ENCODE assay signal across 11 cellular contexts in the genomic region with DNA sequence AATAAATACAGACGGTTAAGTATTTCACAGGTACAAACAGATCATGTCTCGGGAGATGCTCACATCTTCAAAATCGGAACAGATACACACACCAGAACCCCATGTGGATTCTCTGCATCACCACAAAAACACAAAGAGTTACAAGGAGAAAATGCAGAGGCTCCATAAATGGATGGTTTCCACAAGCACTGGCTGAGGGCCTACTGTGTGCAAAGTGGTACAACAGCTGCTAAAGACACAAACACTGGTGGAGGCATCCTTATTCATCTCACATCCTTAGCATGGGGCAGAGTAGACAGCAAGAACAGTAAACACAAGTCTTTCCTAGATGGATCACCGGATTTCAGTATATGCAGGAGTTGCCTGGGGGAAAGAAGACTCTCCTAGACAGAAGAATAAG.
A peak's percentile ranks its signal among the peaks of the same experiment; 100 is the strongest.
DNase-seq lines count a peak whose midpoint lies in the region; TF ChIP-seq lines count a peak whose summit lies in the region.
"Had no signal": no experiment of that assay in that cellular context is flagged by ENCODE, and none has a peak within 500 bp of the region (broad histone marks: within the 10 kb centered on the region; RNA-seq: fewer than 3 reads in every experiment).

No MANE protein-coding gene starts in this region.

- H3K27me3 Mint-ChIP-seq in H9 (ENCODE audit: low read depth): no peaks in the 10 kb centered on the region
- no peaks in the 10 kb centered on the region for H3K27me3 Mint-ChIP-seq in activated naive CD8-positive, alpha-beta T cell treated with anti-CD3 and anti-CD28 coated beads for 36 hours

- H3K4me1 Mint-ChIP-seq in H9: peaks cover 47 to 61% of the 10 kb centered on the region in 2 experiments
- H3K4me1 Mint-ChIP-seq in activated naive CD8-positive, alpha-beta T cell treated with anti-CD3 and anti-CD28 coated beads for 36 hours: peaks cover 13% of the 10 kb centered on the region

- H2BK120ac ChIP-seq in H9 (ENCODE audit: low read depth, low read length, poor library complexity, severe bottlenecking) (no peak overlapping the region), mesenchymal stem cell (ENCODE audit: low read depth, low read length) (no peak overlapping the region), neuronal stem cell (ENCODE audit: low read depth, low read length) (no peak overlapping the region)

- no peaks in the 10 kb centered on the region for H3K23me2 ChIP-seq in H9 (ENCODE audit: insufficient read length, low read depth, low read length, poor library complexity, severe bottlenecking)

- no peaks in the 10 kb centered on the region for H4K20me1 ChIP-seq in H9 (ENCODE audit: control insufficient read depth, insufficient read depth, insufficient read length)

- H2BK15ac ChIP-seq in H9 (ENCODE audit: low read depth, low read length): no peak overlapping the region
- no peak overlapping the region for H2BK15ac ChIP-seq in mesenchymal stem cell (ENCODE audit: low read depth, poor library complexity, severe bottlenecking)
- no peak overlapping the region for H2BK15ac ChIP-seq in neuronal stem cell (ENCODE audit: low read length)

- H2BK5ac ChIP-seq in H9 (ENCODE audit: insufficient read length, low read length) (no peak overlapping the region), mesenchymal stem cell (ENCODE audit: low read depth, low read length, poor library complexity, severe bottlenecking) (no peak overlapping the region), neuronal stem cell (ENCODE audit: low read length) (no peak overlapping the region)

- intact Hi-C loops in thyroid gland (cut with DNase I): no loop called here

- no peak for TF ChIP-seq POLR2A in thyroid gland (IDR thresholded peaks at IDR 0.05)

- H3K4me1 ChIP-seq in H9 (ENCODE audit: insufficient read depth, low read length) (peaks cover 4% of the 10 kb centered on the region; the same call in 1 of the 2 replicates), mesenchymal stem cell (ENCODE audit: control insufficient read depth, insufficient read depth, low read depth, low read length) (peaks cover 5% of the 10 kb centered on the region), thyroid gland (peaks cover 5 to 41% of the 10 kb centered on the region in 2 donors), neuronal stem cell (ENCODE audit: control insufficient read depth in 2 of 2, insufficient read depth in 1 of 2, low read depth in 1 of 2, low read length in 2 of 2) (peaks cover 9 to 12% of the 10 kb centered on the region in 2 donors)
- H3K4me1 ChIP-seq: BE2C had no signal

- no peaks in the 10 kb centered on the region for H3K27me3 ChIP-seq in H9 (ENCODE audit: insufficient read depth, low read length)
- no peaks in the 10 kb centered on the region for H3K27me3 ChIP-seq in WERI-Rb-1 (ENCODE audit: insufficient read depth, low read depth, severe bottlenecking)
- no peaks in the 10 kb centered on the region for H3K27me3 ChIP-seq in mesenchymal stem cell (ENCODE audit: control insufficient read depth in 1 of 2, insufficient read depth in 1 of 2, low read length in 2 of 2)
- no peaks in the 10 kb centered on the region for H3K27me3 ChIP-seq in thyroid gland
- H3K27me3 ChIP-seq in neuronal stem cell (ENCODE audit: control insufficient read depth in 3 of 3, insufficient read depth in 3 of 3, low read depth in 1 of 3, low read length in 3 of 3): no peaks in the 10 kb centered on the region
- H3K27me3 ChIP-seq: BE2C had no signal

- peaks cover 0 to 20% (median 4%) of the 10 kb centered on the region in 3 experiments; a peak in 3 of 7 replicates for H3K36me3 Mint-ChIP-seq in H9 (ENCODE audit: insufficient read depth in 1 of 3, low read depth in 3 of 3)
- peaks cover 25% of the 10 kb centered on the region for H3K36me3 Mint-ChIP-seq in activated naive CD8-positive, alpha-beta T cell treated with anti-CD3 and anti-CD28 coated beads for 36 hours

- no peak overlapping the region for H2BK20ac ChIP-seq in H9 (ENCODE audit: low read depth, low read length, poor library complexity, severe bottlenecking)

- H3K4ac ChIP-seq in H9 (ENCODE audit: low read depth, low read length) (no peak overlapping the region), mesenchymal stem cell (ENCODE audit: low read depth in 1 of 2, low read length in 2 of 2) (no peak overlapping the region), neuronal stem cell (ENCODE audit: low read length) (no peak overlapping the region)

- H4K8ac ChIP-seq in H9 (replicated peaks; ENCODE audit: insufficient read length, low read depth, low read length): no peak overlapping the region
- H4K8ac ChIP-seq in mesenchymal stem cell (ENCODE audit: low read length): no peak overlapping the region
- no peak overlapping the region for H4K8ac ChIP-seq in neuronal stem cell (ENCODE audit: low read depth, low read length)

- H3K27ac ChIP-seq in H9 (ENCODE audit: insufficient read length, low read depth, low read length) (no peak overlapping the region), WERI-Rb-1 (peak overlapping the region; percentile 59), mesenchymal stem cell (ENCODE audit: low read length, poor library complexity, severe bottlenecking) (peak overlapping the region; percentile 21), thyroid gland (peak overlapping the region; percentile 5 to 66 (median 16)), neuronal stem cell (replicated peaks; ENCODE audit: low read length) (no peak overlapping the region)
- H3K27ac ChIP-seq: A549 had no signal

- no peak overlapping the region for H3T11ph ChIP-seq in H9 (ENCODE audit: low read length)

- H3K9me3 Mint-ChIP-seq in H9: peaks cover 0 to 9% of the 10 kb centered on the region in 2 experiments; a peak in 2 of 5 replicates
- H3K9me3 Mint-ChIP-seq in activated naive CD8-positive, alpha-beta T cell treated with anti-CD3 and anti-CD28 coated beads for 36 hours: no peaks in the 10 kb centered on the region

- no peak overlapping the region for H3K4me3 Mint-ChIP-seq in H9
- no peak overlapping the region for H3K4me3 Mint-ChIP-seq in activated naive CD8-positive, alpha-beta T cell treated with anti-CD3 and anti-CD28 coated beads for 36 hours

- no peak overlapping the region for H3K23ac ChIP-seq in H9 (ENCODE audit: insufficient read length, low read depth, low read length)
- no peak overlapping the region for H3K23ac ChIP-seq in mesenchymal stem cell (ENCODE audit: low read length in 2 of 2)
- H3K23ac ChIP-seq in neuronal stem cell (ENCODE audit: low read depth, low read length, poor library complexity): no peak overlapping the region

- no peak overlapping the region for H2AK5ac ChIP-seq in H9 (ENCODE audit: insufficient read length, low read length)
- H2AK5ac ChIP-seq in mesenchymal stem cell (ENCODE audit: low read length, severe bottlenecking): no peak overlapping the region
- H2AK5ac ChIP-seq in neuronal stem cell (ENCODE audit: low read depth, low read length): no peak overlapping the region

- no CpG with 5 or more reads among the region's 4 CpGs for WGBS in H9 (ENCODE audit: extremely low coverage, insufficient read length, low lambda C conversion rate)
- WGBS in mesenchymal stem cell: 94% methylated on average over 4 of the region's 4 CpGs
- WGBS in thyroid gland, 2 donors: 64 to 80% methylated on average over 4 of the region's 4 CpGs
- WGBS in neuronal stem cell (ENCODE audit: extremely low coverage in 2 of 2, insufficient read length in 2 of 2, insufficient replicate concordance in 1 of 2), 2 donors: no CpG with 5 or more reads among the region's 4 CpGs

- no peak overlapping the region for H3K18ac ChIP-seq in H9 (ENCODE audit: insufficient read length, low read depth, low read length)
- H3K18ac ChIP-seq in mesenchymal stem cell (ENCODE audit: low read depth in 1 of 2, low read length in 2 of 2): peak overlapping the region in 1 of 2 experiments; percentile 24
- H3K18ac ChIP-seq in neuronal stem cell (ENCODE audit: low read length): no peak overlapping the region

- H3K4me3 ChIP-seq in WERI-Rb-1 (ENCODE audit: low read depth, low read length) (no peak overlapping the region), mesenchymal stem cell (ENCODE audit: insufficient read depth in 1 of 2, low read depth in 1 of 2, low read length in 2 of 2) (no peak overlapping the region), thyroid gland (replicated peaks in 1 of 3) (no peak overlapping the region), neuronal stem cell (ENCODE audit: low read length in 2 of 2) (no peak overlapping the region)
- H3K4me3 ChIP-seq: A549 had no signal

- no peak overlapping the region for H4K5ac ChIP-seq in H9 (ENCODE audit: insufficient read length, low read depth, low read length)

- H3K36me3 ChIP-seq in WERI-Rb-1 (peaks cover 2% of the 10 kb centered on the region), mesenchymal stem cell (ENCODE audit: control insufficient read depth in 1 of 2, insufficient read depth in 2 of 2, low read depth in 1 of 2, low read length in 2 of 2) (no peaks in the 10 kb centered on the region), thyroid gland (no peaks in the 10 kb centered on the region), neuronal stem cell (replicated peaks in 1 of 2; ENCODE audit: control insufficient read depth in 2 of 2, insufficient read depth in 2 of 2, low read length in 2 of 2) (no peaks in the 10 kb centered on the region)
- H3K36me3 ChIP-seq: BE2C had no signal

- no peak overlapping the region for H2BK12ac ChIP-seq in H9 (ENCODE audit: insufficient read length, low read depth, low read length)
- H2BK12ac ChIP-seq in mesenchymal stem cell (ENCODE audit: low read length in 2 of 2): peak overlapping the region in 1 of 2 experiments; percentile 42
- no peak overlapping the region for H2BK12ac ChIP-seq in neuronal stem cell (ENCODE audit: low read length)

- DNase-seq in H9 (no peak), WERI-Rb-1 (no peak), mesenchymal stem cell (no peak), thyroid gland (no peak), neuronal stem cell (ENCODE audit: low spot score) (no peak), germinal center (ENCODE audit: low spot score) (no peak)
- no peak for DNase-seq in activated naive CD8-positive, alpha-beta T cell treated with anti-CD3 and anti-CD28 coated beads for 36 hours
- DNase-seq: BE2C, DMS53, GF-D8 had no signal

- no peak overlapping the region for H4K91ac ChIP-seq in H9 (ENCODE audit: insufficient read length, low read depth, low read length)
- H4K91ac ChIP-seq in mesenchymal stem cell (ENCODE audit: low read length): no peak overlapping the region
- H4K91ac ChIP-seq in neuronal stem cell (ENCODE audit: low read depth, low read length, poor library complexity): no peak overlapping the region

- H3K9ac ChIP-seq in H9 (ENCODE audit: extremely low read depth, insufficient read length, low read length) (no peak overlapping the region), mesenchymal stem cell (ENCODE audit: low read length) (no peak overlapping the region), neuronal stem cell (ENCODE audit: low read depth, low read length, poor library complexity) (no peak overlapping the region)

- H3K14ac ChIP-seq in H9 (ENCODE audit: insufficient read depth, low read length): no peak overlapping the region
- H3K14ac ChIP-seq in mesenchymal stem cell (ENCODE audit: low read length in 2 of 2): peak overlapping the region in 1 of 2 experiments; percentile 32
- no peak overlapping the region for H3K14ac ChIP-seq in neuronal stem cell (ENCODE audit: low read length)

- no peak overlapping the region for H3K56ac ChIP-seq in H9 (ENCODE audit: insufficient read length, low read depth, low read length)

- H2AFZ ChIP-seq in H9 (ENCODE audit: low read length) (no peak overlapping the region), mesenchymal stem cell (ENCODE audit: low read depth, low read length) (no peak overlapping the region), neuronal stem cell (ENCODE audit: low read length) (no peak overlapping the region)

- no peaks in the 10 kb centered on the region for H3K79me2 ChIP-seq in H9 (ENCODE audit: insufficient read depth, low read length)

- no peak for TF ChIP-seq CTCF in H9 (conservative IDR thresholded peaks at IDR 0.05)
- TF ChIP-seq CTCF in WERI-Rb-1 (IDR thresholded peaks at IDR 0.05; ENCODE audit: low read depth, low read length): no peak
- no peak for TF ChIP-seq CTCF in thyroid gland (IDR thresholded peaks at IDR 0.05)

- H3K9me3 ChIP-seq in H9 (ENCODE audit: control insufficient read depth, low read depth, low read length) (no peaks in the 10 kb centered on the region), WERI-Rb-1 (ENCODE audit: severe bottlenecking) (peaks cover 4% of the 10 kb centered on the region), mesenchymal stem cell (ENCODE audit: control insufficient read depth, low read length) (no peaks in the 10 kb centered on the region), thyroid gland (no peaks in the 10 kb centered on the region), neuronal stem cell (replicated peaks in 1 of 2; ENCODE audit: control insufficient read depth in 2 of 2, insufficient read depth in 1 of 2, low read depth in 1 of 2, low read length in 2 of 2) (no peaks in the 10 kb centered on the region)
- H3K9me3 ChIP-seq: A549 had no signal

- no peak overlapping the region for H3K4me2 ChIP-seq in H9 (ENCODE audit: insufficient read depth, insufficient read length, low read length)
- H3K4me2 ChIP-seq in mesenchymal stem cell (ENCODE audit: low read length, poor library complexity, severe bottlenecking): peak overlapping the region; percentile 38
- H3K4me2 ChIP-seq in neuronal stem cell (ENCODE audit: insufficient read depth, low read length, poor library complexity, severe bottlenecking): no peak overlapping the region
- H3K4me2 ChIP-seq: A549 had no signal

- H3K27ac Mint-ChIP-seq in H9: peak overlapping the region in 2 of 3 experiments; percentile 60 to 80; a peak in 4 of 7 replicates
- no peak overlapping the region for H3K27ac Mint-ChIP-seq in activated naive CD8-positive, alpha-beta T cell treated with anti-CD3 and anti-CD28 coated beads for 36 hours

- H3K79me1 ChIP-seq in H9 (ENCODE audit: insufficient read depth, low read depth, low read length, poor library complexity, severe bottlenecking) (no peaks in the 10 kb centered on the region), mesenchymal stem cell (replicated peaks; ENCODE audit: low read length, poor library complexity, severe bottlenecking) (peaks cover 29% of the 10 kb centered on the region), neuronal stem cell (ENCODE audit: low read depth, low read length) (no peaks in the 10 kb centered on the region)

Comparison
In these comparisons a context has a peak if more than half of its experiments do, and no peak if none do; other contexts are left out.
1. H3K27ac ChIP-seq: peak in WERI-Rb-1 (single experiment), mesenchymal stem cell (single experiment) and thyroid gland (3 of 3); none in H9 (single experiment) and neuronal stem cell (single experiment).